In genomic region chr2:173159794-173160463, GRCh38 we compare ENCODE assay signal across 8 cellular contexts.
DNase-seq lines count a peak whose midpoint lies in the region; ATAC-seq, FAIRE-seq and TF ChIP-seq lines count a peak whose summit lies in the region.

No MANE protein-coding gene starts in this region.

- POLR2A ChIA-PET in A549 (lab: Yijun Ruan, JAX), result interaction anchor here (0.6 to 3.3 kb wide), 4 partner anchors 25 to 111 kb away, joined by 3 to 8 read pairs (median 4); no protein-coding TSS in a partner anchor

- TSS peak; percentile 73 for BruUV-seq in mammary epithelial cell (replicated peaks; lab: Mats Ljungman, UMichigan)

- peak overlapping the region; percentile 24 for H3K9ac ChIP-seq in mammary epithelial cell (ENCODE audit: insufficient read depth, low read length)

- no peaks in the 10 kb centered on the region for H3K9me3 Mint-ChIP-seq in stimulated activated memory B cell treated with anti-CD40 and anti-IgM and Interleukin-4, amounts not matched to agents 10 μg/mL and 1 μg/mL and 100 μg/mL, for 72 hours

- WGBS in A549 (ENCODE audit: missing lambda C conversion rate), result 0% methylated on average over 1 of the region's 1 CpG
- WGBS in mammary epithelial cell (ENCODE audit: low coverage, missing lambda C conversion rate), result 0% methylated on average over 1 of the region's 1 CpG
- 0% methylated on average over 1 of the region's 1 CpG for WGBS in right lobe of liver (ENCODE audit: insufficient coverage, low coverage, low lambda C conversion rate, missing lambda C conversion rate)

- TF ChIP-seq EP300 in A549 (IDR thresholded peaks at IDR 0.05) (peak; percentile 80 to 89; a peak in 3 of 5 replicates), Ishikawa (IDR thresholded peaks at IDR 0.05; ENCODE audit: borderline replicate concordance) (no peak)

- FAIRE-seq in A549 (lab: Jason Lieb, UNC), result no peak

- CTCF ChIA-PET in A549 (lab: Yijun Ruan, JAX) (interaction anchor here (0.8 to 2.0 kb wide), 6 partner anchors 9 to 132 kb away, joined by 3 to 5 read pairs (median 4); no protein-coding TSS in a partner anchor), mammary epithelial cell (lab: Charles Lee; ENCODE audit: low non-redundant PET) (no interaction called here)

- H3K36me3 ChIP-seq in mammary epithelial cell (ENCODE audit: insufficient read depth, low read length) (peaks cover 1% of the 10 kb centered on the region), right lobe of liver (no peaks in the 10 kb centered on the region)

- H3K4me1 Mint-ChIP-seq in stimulated activated memory B cell treated with anti-CD40 and anti-IgM and Interleukin-4, amounts not matched to agents 10 μg/mL and 1 μg/mL and 100 μg/mL, for 72 hours, result no peaks in the 10 kb centered on the region

- in situ Hi-C loops in mammary epithelial cell (cut with MboI; ENCODE audit: low sequenced_read_pairs in 2 of 2), result no loop called here

- TF ChIP-seq POLR2A in A549 (IDR thresholded peaks at IDR 0.05; ENCODE audit: low read length) (no peak), right lobe of liver (IDR thresholded peaks at IDR 0.05) (no peak)

- no peaks in the 10 kb centered on the region for H3K27me3 Mint-ChIP-seq in stimulated activated memory B cell treated with anti-CD40 and anti-IgM and Interleukin-4, amounts not matched to agents 10 μg/mL and 1 μg/mL and 100 μg/mL, for 72 hours

- H3K27ac ChIP-seq in A549, result peak overlapping the region; percentile 78 to 90
- peak overlapping the region; percentile 82 for H3K27ac ChIP-seq in mammary epithelial cell (ENCODE audit: insufficient read depth, low read depth, low read length)
- H3K27ac ChIP-seq in right lobe of liver, result peak overlapping the region; percentile 23 to 77 (median 64)

- ATAC-seq in A549, result peak; percentile 98 to 100
- peak; percentile 93 to 99 (median 94) for ATAC-seq in right lobe of liver
- ATAC-seq in stimulated activated memory B cell treated with anti-CD40 and anti-IgM and Interleukin-4, amounts not matched to agents 10 μg/mL and 1 μg/mL and 100 μg/mL, for 72 hours, result no peak
- no peak for ATAC-seq in GM19467 (IDR thresholded peaks at IDR 0.05; ENCODE audit: unreplicated experiment)
- no peak for ATAC-seq in GM21526 (IDR thresholded peaks at IDR 0.05; ENCODE audit: low FRiP score, unreplicated experiment)

- peaks cover 58% of the 10 kb centered on the region for H3K4me1 ChIP-seq in A549
- H3K4me1 ChIP-seq in mammary epithelial cell (ENCODE audit: insufficient read depth, low read length), result peaks cover 32% of the 10 kb centered on the region
- peaks cover 0 to 22% (median 11%) of the 10 kb centered on the region in 4 donors for H3K4me1 ChIP-seq in right lobe of liver

- peak overlapping the region; percentile 74 for H3K4me2 ChIP-seq in A549
- peak overlapping the region; percentile 39 for H3K4me2 ChIP-seq in mammary epithelial cell (ENCODE audit: insufficient read depth, low read depth, low read length)

- H3K79me2 ChIP-seq in mammary epithelial cell (ENCODE audit: insufficient read depth, low read length), result peaks cover 77% of the 10 kb centered on the region

- H3K4me3 Mint-ChIP-seq in stimulated activated memory B cell treated with anti-CD40 and anti-IgM and Interleukin-4, amounts not matched to agents 10 μg/mL and 1 μg/mL and 100 μg/mL, for 72 hours, result no peak overlapping the region

- H2AFZ ChIP-seq in mammary epithelial cell (ENCODE audit: low read depth, low read length), result no peak overlapping the region

- H4K20me1 ChIP-seq in mammary epithelial cell (ENCODE audit: insufficient read depth, low read length), result no peaks in the 10 kb centered on the region

- dilution Hi-C loops in mammary epithelial cell (cut with HindIII; ENCODE audit: low sequenced_read_pairs), result loop anchor here (5.0 kb wide), 1 partner anchor 52 kb away; no protein-coding TSS in a partner anchor

- intact Hi-C loops in mammary epithelial cell (cut with micrococcal nuclease), result loop anchor here (1.0 to 5.0 kb wide), 5 partner anchors 32 to 133 kb away; no protein-coding TSS in a partner anchor
- intact Hi-C loops in right lobe of liver (cut with DNase I), result no loop called here

- H3K27me3 ChIP-seq in mammary epithelial cell (ENCODE audit: insufficient read depth, low read length), result no peaks in the 10 kb centered on the region
- H3K27me3 ChIP-seq in right lobe of liver, result no peaks in the 10 kb centered on the region

- H3K9me3 ChIP-seq in A549, result peaks cover 11% of the 10 kb centered on the region; the same call in 2 of the 3 replicates
- no peaks in the 10 kb centered on the region for H3K9me3 ChIP-seq in mammary epithelial cell (replicated peaks; ENCODE audit: insufficient read depth, low read length)
- no peaks in the 10 kb centered on the region for H3K9me3 ChIP-seq in right lobe of liver

- DNase-seq in A549 (ENCODE audit: low read depth in 1 of 2, low spot score in 1 of 2) (peak; percentile 60 to 95), mammary epithelial cell (peak; percentile 99), right lobe of liver (peak; percentile 85 to 88 (median 86)), NAMALWA (ENCODE audit: low spot score) (no peak)

- TF ChIP-seq RAD21 in A549 (conservative IDR thresholded peaks at IDR 0.05 in 1 of 2, IDR thresholded peaks at IDR 0.05 in 1 of 2), result peak in 1 of 2 experiments; percentile 6; a peak in 2 of 5 replicates
- no peak for TF ChIP-seq RAD21 in Ishikawa (IDR thresholded peaks at IDR 0.05; ENCODE audit: low read depth)

- H3K27ac Mint-ChIP-seq in stimulated activated memory B cell treated with anti-CD40 and anti-IgM and Interleukin-4, amounts not matched to agents 10 μg/mL and 1 μg/mL and 100 μg/mL, for 72 hours, result no peak overlapping the region

- H3K4me3 ChIP-seq in A549 (peak overlapping the region; percentile 13; the same call in 2 of the 3 replicates), mammary epithelial cell (replicated peaks in 1 of 3; ENCODE audit: insufficient read depth in 1 of 3, low read depth in 2 of 3, low read length in 3 of 3) (no peak overlapping the region), right lobe of liver (no peak overlapping the region)

- TF ChIP-seq CTCF in A549 (IDR thresholded peaks at IDR 0.05), result no peak
- no peak for TF ChIP-seq CTCF in mammary epithelial cell (conservative IDR thresholded peaks at IDR 0.05 in 1 of 2, IDR thresholded peaks at IDR 0.05 in 1 of 2; ENCODE audit: extremely low read depth in 1 of 2, insufficient read depth in 1 of 2, low read depth in 1 of 2, low read length in 2 of 2)
- no peak for TF ChIP-seq CTCF in right lobe of liver (IDR thresholded peaks at IDR 0.05)

- H3K36me3 Mint-ChIP-seq in stimulated activated memory B cell treated with anti-CD40 and anti-IgM and Interleukin-4, amounts not matched to agents 10 μg/mL and 1 μg/mL and 100 μg/mL, for 72 hours, result peaks cover 26% of the 10 kb centered on the region

TF ChIP-seq in A549, 52 proteins besides CTCF, POLR2A, EP300 and RAD21 (continues in another document):
- TF ChIP-seq CEBPB (IDR thresholded peaks at IDR 0.05), result peak; percentile 99
- peak; percentile 95 for TF ChIP-seq HES2 (IDR thresholded peaks at IDR 0.05)
- no peak for TF ChIP-seq HDAC2 (IDR thresholded peaks at IDR 0.05)
- peak; percentile 53; the same call in 2 of the 3 replicates for TF ChIP-seq SMC3 (IDR thresholded peaks at IDR 0.05)
- peak; percentile 54; the same call in 1 of the 2 replicates for TF ChIP-seq GATA3 (IDR thresholded peaks at IDR 0.05; ENCODE audit: borderline replicate concordance)
- no peak for TF ChIP-seq TP53 (CRISPR knock-in tag; IDR thresholded peaks at IDR 0.05)
- peak; percentile 39; the same call in 1 of the 2 replicates for TF ChIP-seq HOXA7 (CRISPR knock-in tag; IDR thresholded peaks at IDR 0.05)
- peak; percentile 91 to 97 for TF ChIP-seq JUN (IDR thresholded peaks at IDR 0.05)
- TF ChIP-seq BCL3 (IDR thresholded peaks at IDR 0.05), result peak; percentile 58; the same call in 1 of the 3 replicates

TF ChIP-seq in Ishikawa, 13 proteins besides CTCF, POLR2A, EP300 and RAD21:
- TF ChIP-seq TEAD4 (IDR thresholded peaks at IDR 0.05) (no peak), CEBPB (IDR thresholded peaks at IDR 0.05) (peak; percentile 73)

Comparison
In these comparisons a context has a peak if more than half of its experiments do, and no peak if none do; other contexts are left out.
1. ATAC-seq: peak in A549 (2 of 2) and right lobe of liver (4 of 4); none in stimulated activated memory B cell treated with anti-CD40 and anti-IgM and Interleukin-4, amounts not matched to agents 10 μg/mL and 1 μg/mL and 100 μg/mL, for 72 hours (single experiment), GM19467 (single experiment) and GM21526 (single experiment).
2. Peak in every context shown above with its lines, with median percentiles within 50 percentile points of each other: H3K27ac ChIP-seq.